ENCODE assay signal across 2 cellular contexts in genomic region chr11:80285076-80285790, GRCh38.
TF ChIP-seq lines count a peak whose summit lies in the region.

No MANE protein-coding gene starts in this region.

TF ChIP-seq in SK-N-SH, 30 proteins besides CTCF, POLR2A, EP300 and RAD21 (continued from another document):
- TF ChIP-seq, protein P1, sequence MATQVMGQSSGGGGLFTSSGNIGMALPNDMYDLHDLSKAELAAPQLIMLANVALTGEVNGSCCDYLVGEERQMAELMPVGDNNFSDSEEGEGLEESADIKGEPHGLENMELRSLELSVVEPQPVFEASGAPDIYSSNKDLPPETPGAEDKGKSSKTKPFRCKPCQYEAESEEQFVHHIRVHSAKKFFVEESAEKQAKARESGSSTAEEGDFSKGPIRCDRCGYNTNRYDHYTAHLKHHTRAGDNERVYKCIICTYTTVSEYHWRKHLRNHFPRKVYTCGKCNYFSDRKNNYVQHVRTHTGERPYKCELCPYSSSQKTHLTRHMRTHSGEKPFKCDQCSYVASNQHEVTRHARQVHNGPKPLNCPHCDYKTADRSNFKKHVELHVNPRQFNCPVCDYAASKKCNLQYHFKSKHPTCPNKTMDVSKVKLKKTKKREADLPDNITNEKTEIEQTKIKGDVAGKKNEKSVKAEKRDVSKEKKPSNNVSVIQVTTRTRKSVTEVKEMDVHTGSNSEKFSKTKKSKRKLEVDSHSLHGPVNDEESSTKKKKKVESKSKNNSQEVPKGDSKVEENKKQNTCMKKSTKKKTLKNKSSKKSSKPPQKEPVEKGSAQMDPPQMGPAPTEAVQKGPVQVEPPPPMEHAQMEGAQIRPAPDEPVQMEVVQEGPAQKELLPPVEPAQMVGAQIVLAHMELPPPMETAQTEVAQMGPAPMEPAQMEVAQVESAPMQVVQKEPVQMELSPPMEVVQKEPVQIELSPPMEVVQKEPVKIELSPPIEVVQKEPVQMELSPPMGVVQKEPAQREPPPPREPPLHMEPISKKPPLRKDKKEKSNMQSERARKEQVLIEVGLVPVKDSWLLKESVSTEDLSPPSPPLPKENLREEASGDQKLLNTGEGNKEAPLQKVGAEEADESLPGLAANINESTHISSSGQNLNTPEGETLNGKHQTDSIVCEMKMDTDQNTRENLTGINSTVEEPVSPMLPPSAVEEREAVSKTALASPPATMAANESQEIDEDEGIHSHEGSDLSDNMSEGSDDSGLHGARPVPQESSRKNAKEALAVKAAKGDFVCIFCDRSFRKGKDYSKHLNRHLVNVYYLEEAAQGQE (IDR thresholded peaks at IDR 0.05; ENCODE audit: low read depth, low read length): no peak
- TF ChIP-seq YY1 (IDR thresholded peaks at IDR 0.05; ENCODE audit: low read depth) (no peak), FOXM1 (IDR thresholded peaks at IDR 0.05; ENCODE audit: low read depth) (no peak)

TF ChIP-seq in SK-N-SH treated with all-trans-retinoic acid at 6 μM for 48 hours, 23 proteins besides CTCF, POLR2A, EP300 and RAD21 (continued from another document):
- no peak for TF ChIP-seq ZFP30 (CRISPR knock-in tag; IDR thresholded peaks at IDR 0.05)
- no peak for TF ChIP-seq BACH2 (CRISPR knock-in tag; IDR thresholded peaks at IDR 0.05; ENCODE audit: borderline replicate concordance)
- TF ChIP-seq ESRRG (CRISPR knock-in tag; IDR thresholded peaks at IDR 0.05): no peak
- TF ChIP-seq GLIS3 (CRISPR knock-in tag; IDR thresholded peaks at IDR 0.05): no peak
- TF ChIP-seq ARNTL (CRISPR knock-in tag; IDR thresholded peaks at IDR 0.05; ENCODE audit: borderline replicate concordance, low read depth): no peak
- TF ChIP-seq, protein P2, sequence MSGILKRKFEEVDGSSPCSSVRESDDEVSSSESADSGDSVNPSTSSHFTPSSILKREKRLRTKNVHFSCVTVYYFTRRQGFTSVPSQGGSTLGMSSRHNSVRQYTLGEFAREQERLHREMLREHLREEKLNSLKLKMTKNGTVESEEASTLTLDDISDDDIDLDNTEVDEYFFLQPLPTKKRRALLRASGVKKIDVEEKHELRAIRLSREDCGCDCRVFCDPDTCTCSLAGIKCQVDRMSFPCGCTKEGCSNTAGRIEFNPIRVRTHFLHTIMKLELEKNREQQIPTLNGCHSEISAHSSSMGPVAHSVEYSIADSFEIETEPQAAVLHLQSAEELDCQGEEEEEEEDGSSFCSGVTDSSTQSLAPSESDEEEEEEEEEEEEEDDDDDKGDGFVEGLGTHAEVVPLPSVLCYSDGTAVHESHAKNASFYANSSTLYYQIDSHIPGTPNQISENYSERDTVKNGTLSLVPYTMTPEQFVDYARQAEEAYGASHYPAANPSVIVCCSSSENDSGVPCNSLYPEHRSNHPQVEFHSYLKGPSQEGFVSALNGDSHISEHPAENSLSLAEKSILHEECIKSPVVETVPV (CRISPR knock-in tag; IDR thresholded peaks at IDR 0.05): no peak
- no peak for TF ChIP-seq RARB (CRISPR knock-in tag; IDR thresholded peaks at IDR 0.05)
